ENCODE assay signal across 15 cellular contexts in the genomic region with DNA sequence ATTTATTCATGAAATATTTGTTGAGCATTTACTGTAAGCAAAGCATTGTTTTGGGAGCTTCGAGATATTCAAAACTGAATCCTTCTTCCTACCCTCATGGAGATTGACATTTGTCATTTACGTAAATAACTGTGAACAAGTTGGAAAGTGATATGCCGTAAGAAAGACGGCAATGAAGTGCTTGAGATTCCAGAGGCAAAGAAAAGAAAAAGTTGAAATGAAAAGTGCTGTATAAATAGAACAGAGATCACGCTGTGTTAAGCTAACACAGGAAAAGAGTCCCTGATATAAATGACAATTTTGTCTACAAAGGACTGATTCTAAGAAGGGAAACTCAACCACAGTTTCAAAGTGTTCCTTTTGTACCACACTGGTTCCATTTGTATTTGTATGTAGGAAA. TPM values are rescaled to one million over a fixed set of nuclear protein-coding genes. Genes with fewer than 3 reads are reported as not detected.
"Had no signal": no experiment of that assay in that cellular context is flagged by ENCODE, and none has a peak within 500 bp of the region (broad histone marks: within the 10 kb centered on the region; RNA-seq: fewer than 3 reads in every experiment).

No MANE protein-coding gene starts in this region.

- H3K4me3 Mint-ChIP-seq: activated CD4-positive, alpha-beta memory T cell treated with anti-CD3 and anti-CD28 coated beads, Interleukin-2, amount 10 ng/mL, durations not matched to agents 7 days and 5 days; activated CD4-positive, alpha-beta T cell treated with anti-CD3 and anti-CD28 coated beads for 36 hours; activated naive CD8-positive, alpha-beta T cell treated with anti-CD3 and anti-CD28 coated beads, Interleukin-2, amount 50 U/mL, for 24 hours; effector memory CD8-positive, alpha-beta T cell had no signal

- H3K27ac ChIP-seq: ascending aorta, lower lobe of right lung had no signal

- H3K4me3 ChIP-seq: ascending aorta, lower lobe of right lung, skin epidermis, tibial artery had no signal

- H3K9me3 Mint-ChIP-seq: activated CD4-positive, alpha-beta memory T cell treated with anti-CD3 and anti-CD28 coated beads, Interleukin-2, amount 10 ng/mL, durations not matched to agents 7 days and 5 days; activated naive CD8-positive, alpha-beta T cell treated with anti-CD3 and anti-CD28 coated beads, Interleukin-2, amount 50 U/mL, for 24 hours; effector memory CD8-positive, alpha-beta T cell had no signal

- DNase-seq: activated CD4-positive, alpha-beta memory T cell treated with anti-CD3 and anti-CD28 coated beads, Interleukin-2, amount 10 ng/mL, durations not matched to agents 7 days and 5 days; activated CD4-positive, alpha-beta T cell treated with anti-CD3 and anti-CD28 coated beads for 36 hours; activated CD8-positive, alpha-beta memory T cell treated with anti-CD3 and anti-CD28 coated beads, Interleukin-2, amount 50 U/mL, for 48 hours; activated naive CD8-positive, alpha-beta T cell treated with anti-CD3 and anti-CD28 coated beads, Interleukin-2, amount 50 U/mL, for 24 hours; caudate nucleus; cortex of kidney; effector memory CD8-positive, alpha-beta T cell; lower lobe of right lung; midbrain; naive thymus-derived CD4-positive, alpha-beta T cell; tibial artery had no signal

- ATAC-seq: activated CD4-positive, alpha-beta T cell treated with anti-CD3 and anti-CD28 coated beads for 36 hours; activated naive CD8-positive, alpha-beta T cell treated with anti-CD3 and anti-CD28 coated beads, Interleukin-2, amount 50 U/mL, for 24 hours; effector memory CD8-positive, alpha-beta T cell; lower lobe of right lung; naive thymus-derived CD4-positive, alpha-beta T cell had no signal

- H3K27me3 Mint-ChIP-seq: activated CD4-positive, alpha-beta T cell treated with anti-CD3 and anti-CD28 coated beads for 36 hours had no signal

- H3K36me3 Mint-ChIP-seq: naive thymus-derived CD4-positive, alpha-beta T cell had no signal

- H3K27ac Mint-ChIP-seq: activated CD4-positive, alpha-beta memory T cell treated with anti-CD3 and anti-CD28 coated beads, Interleukin-2, amount 10 ng/mL, durations not matched to agents 7 days and 5 days; activated CD4-positive, alpha-beta T cell treated with anti-CD3 and anti-CD28 coated beads for 36 hours; activated naive CD8-positive, alpha-beta T cell treated with anti-CD3 and anti-CD28 coated beads, Interleukin-2, amount 50 U/mL, for 24 hours; effector memory CD8-positive, alpha-beta T cell; naive thymus-derived CD4-positive, alpha-beta T cell had no signal

- H3K27me3 ChIP-seq: ascending aorta, tibial artery had no signal

- H3K9me3 ChIP-seq: ascending aorta, lower lobe of right lung, tibial artery had no signal

- H3K4me1 ChIP-seq: ascending aorta, lower lobe of right lung had no signal

- H3K36me3 ChIP-seq: ascending aorta, lower lobe of right lung, tibial artery had no signal

RNA-seq across cellular contexts. Expression of a gene that starts 1.8 kb away (rescaled TPM):
- total RNA-seq: activated CD4-positive, alpha-beta memory T cell treated with anti-CD3 and anti-CD28 coated beads, Interleukin-2, amount 10 ng/mL, durations not matched to agents 7 days and 5 days; activated CD4-positive, alpha-beta T cell treated with anti-CD3 and anti-CD28 coated beads for 36 hours; ascending aorta; epithelial cell of proximal tubule; lower lobe of right lung; naive thymus-derived CD4-positive, alpha-beta T cell; omental fat pad had no signal
- polyA plus RNA-seq: naive thymus-derived CD4-positive, alpha-beta T cell had no signal
